In genomic region chr2:111117666-111118454, GRCh38 we compare ENCODE assay signal across 8 cellular contexts. TPM values are rescaled to one million over a fixed set of nuclear protein-coding genes. Genes with fewer than 3 reads are reported as not detected.
DNase-seq lines count a peak whose midpoint lies in the region; ATAC-seq and TF ChIP-seq lines count a peak whose summit lies in the region.

No MANE protein-coding gene starts in this region.

- no peaks in the 10 kb centered on the region for H3K9me3 Mint-ChIP-seq in activated T-helper 17 cell treated with anti-CD3 and anti-CD28 coated beads, Interleukin-2, amount 50 U/mL, for 72 hours

- DNase-seq in BJ (ENCODE audit: low read depth) (no peak), LoVo (ENCODE audit: low spot score) (peak; percentile 66), Right ventricle myocardium superior (peak; percentile 63), posterior vena cava (ENCODE audit: low spot score) (peak; percentile 82), SW 1271 (lab: John Stamatoyannopoulos, UW) (no peak), NCI-H82 treated with DMSO at 0.1 percent for 48 hours (lab: John Stamatoyannopoulos, UW; ENCODE audit: unreplicated experiment) (no peak)

- no peak for TF ChIP-seq CTCF in BJ (IDR thresholded peaks at IDR 0.05; ENCODE audit: insufficient read depth, low read depth, low read length)

- intact Hi-C loops in Right ventricle myocardium superior (cut with DNase I), result loop anchor here (5.0 to 10.0 kb wide), 2 partner anchors 306 to 547 kb away; no protein-coding TSS in a partner anchor
- intact Hi-C loops in posterior vena cava (cut with DNase I), result loop anchor here in 1 of 2 donors (10.0 kb wide), 1 partner anchor 597 kb away; no protein-coding TSS in a partner anchor

- H3K27ac Mint-ChIP-seq in activated T-helper 17 cell treated with anti-CD3 and anti-CD28 coated beads, Interleukin-2, amount 50 U/mL, for 72 hours, result peak overlapping the region; percentile 63

- H3K4me1 Mint-ChIP-seq in activated T-helper 17 cell treated with anti-CD3 and anti-CD28 coated beads, Interleukin-2, amount 50 U/mL, for 72 hours, result peaks cover 28% of the 10 kb centered on the region

- ATAC-seq in activated T-helper 17 cell treated with anti-CD3 and anti-CD28 coated beads, Interleukin-2, amount 50 U/mL, for 72 hours (replicated peaks), result peak; percentile 2
- ATAC-seq in Right ventricle myocardium superior (ENCODE audit: poor library complexity) (peak; percentile 20), GM21529 (IDR thresholded peaks at IDR 0.05; ENCODE audit: unreplicated experiment) (no peak)

- peaks cover 16% of the 10 kb centered on the region for H3K27me3 ChIP-seq in BJ (ENCODE audit: control insufficient read depth, insufficient read depth, low read length)

- POLR2A ChIA-PET in BJ (lab: Charles Lee), result interaction anchor here (0.6 kb wide), 1 partner anchor 72 kb away, joined by 9 read pairs; no protein-coding TSS in a partner anchor

- CTCF ChIA-PET in BJ (lab: Yijun Ruan, JAX), result interaction anchor here (0.5 to 2.1 kb wide), 15 partner anchors 8 to 594 kb away, joined by 3 to 12 read pairs (median 4); no protein-coding TSS in a partner anchor

- peaks cover 24% of the 10 kb centered on the region for H3K27me3 Mint-ChIP-seq in activated T-helper 17 cell treated with anti-CD3 and anti-CD28 coated beads, Interleukin-2, amount 50 U/mL, for 72 hours

- peak overlapping the region; percentile 33 for H3K4me3 ChIP-seq in BJ (ENCODE audit: low read depth, low read length)

- H3K4me3 Mint-ChIP-seq in activated T-helper 17 cell treated with anti-CD3 and anti-CD28 coated beads, Interleukin-2, amount 50 U/mL, for 72 hours, result peak overlapping the region; percentile 90

- peaks cover 15% of the 10 kb centered on the region for H3K36me3 Mint-ChIP-seq in activated T-helper 17 cell treated with anti-CD3 and anti-CD28 coated beads, Interleukin-2, amount 50 U/mL, for 72 hours (ENCODE audit: low read depth)

- H3K36me3 ChIP-seq in BJ (ENCODE audit: control insufficient read depth, insufficient read depth, low read length), result no peaks in the 10 kb centered on the region

RNA-seq across cellular contexts. Expression of gene BCL2L11, which starts 2.9 kb away (rescaled TPM):
- 0.78 and 0.80 TPM in 2 replicates for polyA plus RNA-seq in BJ (2011; rRNA removed)
- 1.8 and 3.3 TPM in 2 replicates for polyA minus RNA-seq in BJ (2011; rRNA and poly(A)+ RNA removed)
- 10 to 100 TPM; 12.9 to 13.4 TPM for total RNA-seq in activated T-helper 17 cell treated with anti-CD3 and anti-CD28 coated beads, Interleukin-2, amount 50 U/mL, for 72 hours
- 10.8 TPM for total RNA-seq in Right ventricle myocardium superior
- total RNA-seq in posterior vena cava, result 10 to 100 TPM in 1 of 2 donors, 1 to 10 TPM in 1; 4.1 to 10.4 TPM

Comparison
In these comparisons a context has a peak if more than half of its experiments do, and no peak if none do; other contexts are left out.
1. DNase-seq: peak in LoVo (single experiment), Right ventricle myocardium superior (single experiment) and posterior vena cava (single experiment); none in BJ (single experiment), SW 1271 (0 of 2) and NCI-H82 treated with DMSO at 0.1 percent for 48 hours (single experiment).